In the genomic region with DNA sequence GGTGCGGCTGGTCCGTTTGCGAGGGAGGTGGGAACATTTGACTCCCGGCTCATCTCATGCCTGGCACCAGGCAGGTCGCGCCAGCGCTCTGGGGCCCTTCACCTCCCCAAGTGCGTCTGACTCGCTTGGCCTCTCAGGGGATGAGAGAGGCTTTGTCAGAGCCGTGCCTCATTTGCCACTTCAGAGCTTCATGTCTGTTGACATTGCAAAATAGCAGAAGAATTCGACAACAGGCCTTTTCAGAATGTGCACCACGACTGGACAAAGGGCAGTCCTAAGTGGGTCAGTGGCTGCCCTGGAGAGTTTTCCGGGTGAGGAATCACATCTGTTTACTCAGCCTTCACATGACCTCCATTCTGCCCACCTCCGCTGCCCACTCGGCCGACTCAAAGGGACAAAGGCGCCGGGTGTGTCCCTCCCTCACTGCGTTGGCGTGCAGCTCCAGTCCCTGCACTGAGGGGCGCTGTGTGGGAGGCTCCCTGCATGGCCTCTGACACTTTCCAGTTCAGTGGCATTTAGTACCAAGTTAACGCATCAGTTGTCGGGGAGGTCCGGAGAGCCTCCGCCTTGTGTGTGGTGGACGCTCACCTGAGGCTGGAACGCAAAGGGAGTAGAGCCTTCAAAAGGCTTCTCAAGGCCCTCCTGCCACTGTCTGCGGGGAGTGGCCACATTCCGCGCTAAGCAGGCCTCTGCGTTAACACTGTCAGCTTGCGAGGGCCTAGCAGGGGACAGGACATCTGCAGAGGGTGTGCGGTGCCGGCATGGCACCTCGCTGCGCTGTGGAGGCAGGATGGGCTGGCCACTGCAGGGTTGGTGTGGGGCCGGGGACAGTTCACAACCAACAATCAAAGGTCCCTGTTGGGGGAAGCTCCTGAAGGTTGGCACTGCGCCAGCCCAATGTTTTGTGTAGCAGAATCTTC, we compare ENCODE assay signal across 1 cellular context.
TF ChIP-seq lines count a peak whose summit lies in the region.

No MANE protein-coding gene starts in this region.

TF ChIP-seq in HepG2, 621 proteins besides CTCF, POLR2A, EP300 and RAD21 (continued from another document and continues in another):
- TF ChIP-seq, protein P1, sequence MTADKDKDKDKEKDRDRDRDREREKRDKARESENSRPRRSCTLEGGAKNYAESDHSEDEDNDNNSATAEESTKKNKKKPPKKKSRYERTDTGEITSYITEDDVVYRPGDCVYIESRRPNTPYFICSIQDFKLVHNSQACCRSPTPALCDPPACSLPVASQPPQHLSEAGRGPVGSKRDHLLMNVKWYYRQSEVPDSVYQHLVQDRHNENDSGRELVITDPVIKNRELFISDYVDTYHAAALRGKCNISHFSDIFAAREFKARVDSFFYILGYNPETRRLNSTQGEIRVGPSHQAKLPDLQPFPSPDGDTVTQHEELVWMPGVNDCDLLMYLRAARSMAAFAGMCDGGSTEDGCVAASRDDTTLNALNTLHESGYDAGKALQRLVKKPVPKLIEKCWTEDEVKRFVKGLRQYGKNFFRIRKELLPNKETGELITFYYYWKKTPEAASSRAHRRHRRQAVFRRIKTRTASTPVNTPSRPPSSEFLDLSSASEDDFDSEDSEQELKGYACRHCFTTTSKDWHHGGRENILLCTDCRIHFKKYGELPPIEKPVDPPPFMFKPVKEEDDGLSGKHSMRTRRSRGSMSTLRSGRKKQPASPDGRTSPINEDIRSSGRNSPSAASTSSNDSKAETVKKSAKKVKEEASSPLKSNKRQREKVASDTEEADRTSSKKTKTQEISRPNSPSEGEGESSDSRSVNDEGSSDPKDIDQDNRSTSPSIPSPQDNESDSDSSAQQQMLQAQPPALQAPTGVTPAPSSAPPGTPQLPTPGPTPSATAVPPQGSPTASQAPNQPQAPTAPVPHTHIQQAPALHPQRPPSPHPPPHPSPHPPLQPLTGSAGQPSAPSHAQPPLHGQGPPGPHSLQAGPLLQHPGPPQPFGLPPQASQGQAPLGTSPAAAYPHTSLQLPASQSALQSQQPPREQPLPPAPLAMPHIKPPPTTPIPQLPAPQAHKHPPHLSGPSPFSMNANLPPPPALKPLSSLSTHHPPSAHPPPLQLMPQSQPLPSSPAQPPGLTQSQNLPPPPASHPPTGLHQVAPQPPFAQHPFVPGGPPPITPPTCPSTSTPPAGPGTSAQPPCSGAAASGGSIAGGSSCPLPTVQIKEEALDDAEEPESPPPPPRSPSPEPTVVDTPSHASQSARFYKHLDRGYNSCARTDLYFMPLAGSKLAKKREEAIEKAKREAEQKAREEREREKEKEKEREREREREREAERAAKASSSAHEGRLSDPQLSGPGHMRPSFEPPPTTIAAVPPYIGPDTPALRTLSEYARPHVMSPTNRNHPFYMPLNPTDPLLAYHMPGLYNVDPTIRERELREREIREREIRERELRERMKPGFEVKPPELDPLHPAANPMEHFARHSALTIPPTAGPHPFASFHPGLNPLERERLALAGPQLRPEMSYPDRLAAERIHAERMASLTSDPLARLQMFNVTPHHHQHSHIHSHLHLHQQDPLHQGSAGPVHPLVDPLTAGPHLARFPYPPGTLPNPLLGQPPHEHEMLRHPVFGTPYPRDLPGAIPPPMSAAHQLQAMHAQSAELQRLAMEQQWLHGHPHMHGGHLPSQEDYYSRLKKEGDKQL (CRISPR knock-in tag; IDR thresholded peaks at IDR 0.05; ENCODE audit: low read depth), result no peak; the same call in 1 of the 2 replicates
- TF ChIP-seq HIVEP1 (CRISPR knock-in tag; IDR thresholded peaks at IDR 0.05) (peak; percentile 81; the same call in 1 of the 2 replicates), FIP1L1 (IDR thresholded peaks at IDR 0.05; ENCODE audit: borderline replicate concordance, insufficient read depth, low read depth, low read length) (no peak), MAFG (CRISPR knock-in tag; IDR thresholded peaks at IDR 0.05) (no peak), ZNF780A (CRISPR knock-in tag; IDR thresholded peaks at IDR 0.05) (no peak; the same call in 1 of the 2 replicates), STAT5B (CRISPR knock-in tag; IDR thresholded peaks at IDR 0.05) (no peak), KDM2A (CRISPR knock-in tag; IDR thresholded peaks at IDR 0.05; ENCODE audit: borderline replicate concordance, low read depth) (peak; percentile 81; the same call in 1 of the 2 replicates), SNRNP70 (IDR thresholded peaks at IDR 0.05; ENCODE audit: low read depth, low read length) (no peak), SP140L (CRISPR knock-in tag; IDR thresholded peaks at IDR 0.05; ENCODE audit: borderline replicate concordance) (no peak), MED8 (CRISPR knock-in tag; IDR thresholded peaks at IDR 0.05; ENCODE audit: insufficient replicate concordance) (peak; percentile 81), SMAD3 (CRISPR knock-in tag; IDR thresholded peaks at IDR 0.05) (no peak), MTF2 (CRISPR knock-in tag; IDR thresholded peaks at IDR 0.05; ENCODE audit: borderline replicate concordance) (peak; percentile 70), ZNF33B (CRISPR knock-in tag; IDR thresholded peaks at IDR 0.05) (0 out of 2 replicates have a peak, but pooled peaks have one; percentile 32), ZNF550 (CRISPR knock-in tag; IDR thresholded peaks at IDR 0.05; ENCODE audit: borderline replicate concordance) (no peak), ZNF343 (CRISPR knock-in tag; IDR thresholded peaks at IDR 0.05) (peak; percentile 89; the same call in 1 of the 2 replicates), NR3C1 (CRISPR knock-in tag; IDR thresholded peaks at IDR 0.05) (no peak), DNMT3B (CRISPR knock-in tag; conservative IDR thresholded peaks at IDR 0.05) (no peak), ZNF326 (CRISPR knock-in tag; IDR thresholded peaks at IDR 0.05; ENCODE audit: borderline replicate concordance) (no peak), ZBTB7A (CRISPR knock-in tag; IDR thresholded peaks at IDR 0.05) (no peak), FOXA3 (CRISPR knock-in tag; IDR thresholded peaks at IDR 0.05) (peak; percentile 97), ZFX (CRISPR knock-in tag; IDR thresholded peaks at IDR 0.05; ENCODE audit: low read depth) (peak; percentile 78), ZNF558 (CRISPR knock-in tag; IDR thresholded peaks at IDR 0.05; ENCODE audit: borderline replicate concordance) (no peak), KDM6A (CRISPR knock-in tag; IDR thresholded peaks at IDR 0.05; ENCODE audit: low read depth) (peak; percentile 89), ZNF329 (CRISPR knock-in tag; IDR thresholded peaks at IDR 0.05; ENCODE audit: low read depth) (no peak), ZFP41 (CRISPR knock-in tag; IDR thresholded peaks at IDR 0.05; ENCODE audit: borderline replicate concordance) (no peak; the same call in 1 of the 2 replicates), GFI1 (CRISPR knock-in tag; IDR thresholded peaks at IDR 0.05; ENCODE audit: borderline replicate concordance) (peak; percentile 99), ZNF501 (CRISPR knock-in tag; IDR thresholded peaks at IDR 0.05) (peak; percentile 76; the same call in 1 of the 2 replicates), REXO4 (CRISPR knock-in tag; IDR thresholded peaks at IDR 0.05; ENCODE audit: borderline replicate concordance) (no peak), NR2F6 (IDR thresholded peaks at IDR 0.05) (peak; percentile 77), NR2F6 (CRISPR knock-in tag; IDR thresholded peaks at IDR 0.05) (peak; percentile 81), ZNF143 (CRISPR knock-in tag; IDR thresholded peaks at IDR 0.05) (peak; percentile 61; the same call in 1 of the 2 replicates), RBM22 (optimal IDR thresholded peaks at IDR 0.05; ENCODE audit: low read length) (no peak), SAP130 (CRISPR knock-in tag; IDR thresholded peaks at IDR 0.05; ENCODE audit: low read depth) (peak; percentile 77)
- TF ChIP-seq, protein P2, sequence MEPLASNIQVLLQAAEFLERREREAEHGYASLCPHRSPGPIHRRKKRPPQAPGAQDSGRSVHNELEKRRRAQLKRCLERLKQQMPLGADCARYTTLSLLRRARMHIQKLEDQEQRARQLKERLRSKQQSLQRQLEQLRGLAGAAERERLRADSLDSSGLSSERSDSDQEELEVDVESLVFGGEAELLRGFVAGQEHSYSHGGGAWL (CRISPR knock-in tag; IDR thresholded peaks at IDR 0.05), result no peak
- TF ChIP-seq, protein P3, sequence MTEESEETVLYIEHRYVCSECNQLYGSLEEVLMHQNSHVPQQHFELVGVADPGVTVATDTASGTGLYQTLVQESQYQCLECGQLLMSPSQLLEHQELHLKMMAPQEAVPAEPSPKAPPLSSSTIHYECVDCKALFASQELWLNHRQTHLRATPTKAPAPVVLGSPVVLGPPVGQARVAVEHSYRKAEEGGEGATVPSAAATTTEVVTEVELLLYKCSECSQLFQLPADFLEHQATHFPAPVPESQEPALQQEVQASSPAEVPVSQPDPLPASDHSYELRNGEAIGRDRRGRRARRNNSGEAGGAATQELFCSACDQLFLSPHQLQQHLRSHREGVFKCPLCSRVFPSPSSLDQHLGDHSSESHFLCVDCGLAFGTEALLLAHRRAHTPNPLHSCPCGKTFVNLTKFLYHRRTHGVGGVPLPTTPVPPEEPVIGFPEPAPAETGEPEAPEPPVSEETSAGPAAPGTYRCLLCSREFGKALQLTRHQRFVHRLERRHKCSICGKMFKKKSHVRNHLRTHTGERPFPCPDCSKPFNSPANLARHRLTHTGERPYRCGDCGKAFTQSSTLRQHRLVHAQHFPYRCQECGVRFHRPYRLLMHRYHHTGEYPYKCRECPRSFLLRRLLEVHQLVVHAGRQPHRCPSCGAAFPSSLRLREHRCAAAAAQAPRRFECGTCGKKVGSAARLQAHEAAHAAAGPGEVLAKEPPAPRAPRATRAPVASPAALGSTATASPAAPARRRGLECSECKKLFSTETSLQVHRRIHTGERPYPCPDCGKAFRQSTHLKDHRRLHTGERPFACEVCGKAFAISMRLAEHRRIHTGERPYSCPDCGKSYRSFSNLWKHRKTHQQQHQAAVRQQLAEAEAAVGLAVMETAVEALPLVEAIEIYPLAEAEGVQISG (CRISPR knock-in tag; IDR thresholded peaks at IDR 0.05), result peak; percentile 82
- TF ChIP-seq, protein P4, sequence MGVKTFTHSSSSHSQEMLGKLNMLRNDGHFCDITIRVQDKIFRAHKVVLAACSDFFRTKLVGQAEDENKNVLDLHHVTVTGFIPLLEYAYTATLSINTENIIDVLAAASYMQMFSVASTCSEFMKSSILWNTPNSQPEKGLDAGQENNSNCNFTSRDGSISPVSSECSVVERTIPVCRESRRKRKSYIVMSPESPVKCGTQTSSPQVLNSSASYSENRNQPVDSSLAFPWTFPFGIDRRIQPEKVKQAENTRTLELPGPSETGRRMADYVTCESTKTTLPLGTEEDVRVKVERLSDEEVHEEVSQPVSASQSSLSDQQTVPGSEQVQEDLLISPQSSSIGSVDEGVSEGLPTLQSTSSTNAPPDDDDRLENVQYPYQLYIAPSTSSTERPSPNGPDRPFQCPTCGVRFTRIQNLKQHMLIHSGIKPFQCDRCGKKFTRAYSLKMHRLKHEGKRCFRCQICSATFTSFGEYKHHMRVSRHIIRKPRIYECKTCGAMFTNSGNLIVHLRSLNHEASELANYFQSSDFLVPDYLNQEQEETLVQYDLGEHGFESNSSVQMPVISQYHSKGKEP (CRISPR knock-in tag; IDR thresholded peaks at IDR 0.05), result no peak
- TF ChIP-seq, protein P5, sequence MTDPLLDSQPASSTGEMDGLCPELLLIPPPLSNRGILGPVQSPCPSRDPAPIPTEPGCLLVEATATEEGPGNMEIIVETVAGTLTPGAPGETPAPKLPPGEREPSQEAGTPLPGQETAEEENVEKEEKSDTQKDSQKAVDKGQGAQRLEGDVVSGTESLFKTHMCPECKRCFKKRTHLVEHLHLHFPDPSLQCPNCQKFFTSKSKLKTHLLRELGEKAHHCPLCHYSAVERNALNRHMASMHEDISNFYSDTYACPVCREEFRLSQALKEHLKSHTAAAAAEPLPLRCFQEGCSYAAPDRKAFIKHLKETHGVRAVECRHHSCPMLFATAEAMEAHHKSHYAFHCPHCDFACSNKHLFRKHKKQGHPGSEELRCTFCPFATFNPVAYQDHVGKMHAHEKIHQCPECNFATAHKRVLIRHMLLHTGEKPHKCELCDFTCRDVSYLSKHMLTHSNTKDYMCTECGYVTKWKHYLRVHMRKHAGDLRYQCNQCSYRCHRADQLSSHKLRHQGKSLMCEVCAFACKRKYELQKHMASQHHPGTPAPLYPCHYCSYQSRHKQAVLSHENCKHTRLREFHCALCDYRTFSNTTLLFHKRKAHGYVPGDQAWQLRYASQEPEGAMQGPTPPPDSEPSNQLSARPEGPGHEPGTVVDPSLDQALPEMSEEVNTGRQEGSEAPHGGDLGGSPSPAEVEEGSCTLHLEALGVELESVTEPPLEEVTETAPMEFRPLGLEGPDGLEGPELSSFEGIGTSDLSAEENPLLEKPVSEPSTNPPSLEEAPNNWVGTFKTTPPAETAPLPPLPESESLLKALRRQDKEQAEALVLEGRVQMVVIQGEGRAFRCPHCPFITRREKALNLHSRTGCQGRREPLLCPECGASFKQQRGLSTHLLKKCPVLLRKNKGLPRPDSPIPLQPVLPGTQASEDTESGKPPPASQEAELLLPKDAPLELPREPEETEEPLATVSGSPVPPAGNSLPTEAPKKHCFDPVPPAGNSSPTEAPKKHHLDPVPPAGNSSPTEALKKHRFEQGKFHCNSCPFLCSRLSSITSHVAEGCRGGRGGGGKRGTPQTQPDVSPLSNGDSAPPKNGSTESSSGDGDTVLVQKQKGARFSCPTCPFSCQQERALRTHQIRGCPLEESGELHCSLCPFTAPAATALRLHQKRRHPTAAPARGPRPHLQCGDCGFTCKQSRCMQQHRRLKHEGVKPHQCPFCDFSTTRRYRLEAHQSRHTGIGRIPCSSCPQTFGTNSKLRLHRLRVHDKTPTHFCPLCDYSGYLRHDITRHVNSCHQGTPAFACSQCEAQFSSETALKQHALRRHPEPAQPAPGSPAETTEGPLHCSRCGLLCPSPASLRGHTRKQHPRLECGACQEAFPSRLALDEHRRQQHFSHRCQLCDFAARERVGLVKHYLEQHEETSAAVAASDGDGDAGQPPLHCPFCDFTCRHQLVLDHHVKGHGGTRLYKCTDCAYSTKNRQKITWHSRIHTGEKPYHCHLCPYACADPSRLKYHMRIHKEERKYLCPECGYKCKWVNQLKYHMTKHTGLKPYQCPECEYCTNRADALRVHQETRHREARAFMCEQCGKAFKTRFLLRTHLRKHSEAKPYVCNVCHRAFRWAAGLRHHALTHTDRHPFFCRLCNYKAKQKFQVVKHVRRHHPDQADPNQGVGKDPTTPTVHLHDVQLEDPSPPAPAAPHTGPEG (CRISPR knock-in tag; IDR thresholded peaks at IDR 0.05), result peak; percentile 58; the same call in 1 of the 2 replicates
- TF ChIP-seq, protein P6, sequence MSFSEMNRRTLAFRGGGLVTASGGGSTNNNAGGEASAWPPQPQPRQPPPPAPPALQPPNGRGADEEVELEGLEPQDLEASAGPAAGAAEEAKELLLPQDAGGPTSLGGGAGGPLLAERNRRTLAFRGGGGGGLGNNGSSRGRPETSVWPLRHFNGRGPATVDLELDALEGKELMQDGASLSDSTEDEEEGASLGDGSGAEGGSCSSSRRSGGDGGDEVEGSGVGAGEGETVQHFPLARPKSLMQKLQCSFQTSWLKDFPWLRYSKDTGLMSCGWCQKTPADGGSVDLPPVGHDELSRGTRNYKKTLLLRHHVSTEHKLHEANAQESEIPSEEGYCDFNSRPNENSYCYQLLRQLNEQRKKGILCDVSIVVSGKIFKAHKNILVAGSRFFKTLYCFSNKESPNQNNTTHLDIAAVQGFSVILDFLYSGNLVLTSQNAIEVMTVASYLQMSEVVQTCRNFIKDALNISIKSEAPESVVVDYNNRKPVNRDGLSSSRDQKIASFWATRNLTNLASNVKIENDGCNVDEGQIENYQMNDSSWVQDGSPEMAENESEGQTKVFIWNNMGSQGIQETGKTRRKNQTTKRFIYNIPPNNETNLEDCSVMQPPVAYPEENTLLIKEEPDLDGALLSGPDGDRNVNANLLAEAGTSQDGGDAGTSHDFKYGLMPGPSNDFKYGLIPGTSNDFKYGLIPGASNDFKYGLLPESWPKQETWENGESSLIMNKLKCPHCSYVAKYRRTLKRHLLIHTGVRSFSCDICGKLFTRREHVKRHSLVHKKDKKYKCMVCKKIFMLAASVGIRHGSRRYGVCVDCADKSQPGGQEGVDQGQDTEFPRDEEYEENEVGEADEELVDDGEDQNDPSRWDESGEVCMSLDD (CRISPR knock-in tag; IDR thresholded peaks at IDR 0.05; ENCODE audit: borderline replicate concordance), result no peak
